23 cellular contexts compared by ENCODE assay signal in the genomic region with DNA sequence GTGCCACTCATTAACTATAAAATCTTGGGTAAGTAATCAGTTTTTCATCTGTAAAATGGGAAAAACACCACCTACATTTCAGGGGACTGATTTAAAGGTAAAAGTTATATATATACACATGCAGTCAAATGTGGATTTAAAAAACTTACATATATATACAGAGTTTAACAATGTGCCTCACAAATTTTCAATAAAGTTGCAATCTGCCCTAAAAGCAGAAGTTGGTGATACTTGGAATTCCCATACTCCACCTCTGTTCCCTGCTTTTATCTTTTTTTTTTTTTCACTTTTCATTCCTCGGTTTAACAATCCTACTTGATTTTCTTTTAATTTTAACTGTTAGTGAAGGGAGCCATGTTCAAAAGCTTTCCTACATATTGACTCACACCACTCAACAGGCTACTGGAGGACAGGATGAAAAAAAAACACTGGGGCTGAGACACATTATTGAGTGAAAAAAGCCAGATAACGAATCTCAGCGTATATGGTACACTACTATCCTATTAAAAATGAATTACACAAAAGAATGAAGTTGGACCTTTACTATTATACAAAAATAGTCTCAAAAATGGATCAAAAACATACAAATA. TPM values are rescaled to one million over a fixed set of nuclear protein-coding genes. Genes with fewer than 3 reads are reported as not detected.
DNase-seq lines count a peak whose midpoint lies in the region; ATAC-seq, FAIRE-seq and TF ChIP-seq lines count a peak whose summit lies in the region.
"Had no signal": no experiment of that assay in that cellular context is flagged by ENCODE, and none has a peak within 500 bp of the region (broad histone marks: within the 10 kb centered on the region; RNA-seq: fewer than 3 reads in every experiment).

No MANE protein-coding gene starts in this region.

- SMC1A ChIA-PET in GM12878 (lab: Charles Lee; ENCODE audit: uncharacterized antibody, unreplicated experiment) = interaction anchor here (1.2 to 2.7 kb wide), 3 partner anchors 9 to 16 kb away, joined by 4 to 12 read pairs (median 8); no protein-coding TSS in a partner anchor

- peak overlapping the region; percentile 51 for H3K27ac Mint-ChIP-seq in activated naive CD8-positive, alpha-beta T cell
- H3K27ac Mint-ChIP-seq in activated naive CD8-positive, alpha-beta T cell treated with anti-CD3 and anti-CD28 coated beads for 36 hours = no peak overlapping the region
- H3K27ac Mint-ChIP-seq in type B pancreatic cell = peak overlapping the region; percentile 9
- H3K27ac Mint-ChIP-seq: IgD-negative memory B cell had no signal

- H3K9me3 ChIP-seq in GM12878 (replicated peaks; ENCODE audit: control insufficient read depth, insufficient read depth, low read length) (no peaks in the 10 kb centered on the region), left lung (no peaks in the 10 kb centered on the region)
- H3K9me3 ChIP-seq: MG63 had no signal

- peaks cover 59% of the 10 kb centered on the region for H3K4me1 Mint-ChIP-seq in activated naive CD8-positive, alpha-beta T cell (ENCODE audit: low read depth)
- peaks cover 42% of the 10 kb centered on the region for H3K4me1 Mint-ChIP-seq in activated naive CD8-positive, alpha-beta T cell treated with anti-CD3 and anti-CD28 coated beads for 36 hours
- H3K4me1 Mint-ChIP-seq in type B pancreatic cell (ENCODE audit: unreplicated experiment) = peaks cover 10% of the 10 kb centered on the region

- RAD21 ChIA-PET in GM12878 (lab: Charles Lee; ENCODE audit: unreplicated experiment) = interaction anchor here (0.7 to 1.2 kb wide), 2 partner anchors 12 to 319 kb away, joined by 3 to 5 read pairs; no protein-coding TSS in a partner anchor

- H3K36me3 Mint-ChIP-seq in activated naive CD8-positive, alpha-beta T cell = peaks cover 6% of the 10 kb centered on the region
- peaks cover 19% of the 10 kb centered on the region for H3K36me3 Mint-ChIP-seq in activated naive CD8-positive, alpha-beta T cell treated with anti-CD3 and anti-CD28 coated beads for 36 hours
- peaks cover 14% of the 10 kb centered on the region for H3K36me3 Mint-ChIP-seq in type B pancreatic cell

- TF ChIP-seq POLR2A in GM12878 (IDR thresholded peaks at IDR 0.05; ENCODE audit: low read depth, low read length) = no peak

- no peaks in the 10 kb centered on the region for H4K20me1 ChIP-seq in GM12878 (ENCODE audit: control insufficient read depth, insufficient read depth)

- H3K36me3 ChIP-seq in GM12878 (ENCODE audit: control insufficient read depth in 2 of 2, insufficient read depth in 2 of 2, low read length in 1 of 2) (no peaks in the 10 kb centered on the region), left lung (no peaks in the 10 kb centered on the region)
- H3K36me3 ChIP-seq: MG63 had no signal

- intact Hi-C loops in GM12878 (cut with micrococcal nuclease; ENCODE audit: unreplicated experiment) (no loop called here), left lung (cut with DNase I) (no loop called here)

- no peak overlapping the region for H3K9ac ChIP-seq in GM12878 (ENCODE audit: control insufficient read depth, insufficient read depth, low read length)
- H3K9ac ChIP-seq: BLaER1 had no signal

- no peaks in the 10 kb centered on the region for H3K4me1 ChIP-seq in GM12878 (ENCODE audit: control insufficient read depth, insufficient read depth, low read length)
- peaks cover 3 to 17% of the 10 kb centered on the region in 2 donors for H3K4me1 ChIP-seq in left lung
- H3K4me1 ChIP-seq: BLaER1 had no signal

- DNase-seq in activated naive CD8-positive, alpha-beta T cell treated with anti-CD3 and anti-CD28 coated beads for 36 hours = no peak
- no peak for DNase-seq in GM12878 (ENCODE audit: low read depth, low spot score)
- DNase-seq in left lung = no peak
- DNase-seq in type B pancreatic cell (ENCODE audit: extremely low spot score, unreplicated experiment) = no peak
- no peak for DNase-seq in activated CD4-positive, alpha-beta T cell treated with anti-CD3 and anti-CD28 coated beads, Interleukin-2, amount 50 U/mL, for 1 hour
- no peak for DNase-seq in HPDE6-E6E7 (ENCODE audit: extremely low spot score)
- DNase-seq: ACHN; Calu3; CD4-positive, alpha-beta memory T cell; DMS153; Karpas-422; MG63; NCI-H1417; NCI-H1694 treated with DMSO at 0.1 percent for 48 hours; NCI-H446 treated with DMSO at 0.1 percent for 48 hours; NCI-H526 treated with DMSO at 0.1 percent for 48 hours; PC-3; SHP77 had no signal

- H3K4me2 ChIP-seq in GM12878 (ENCODE audit: control insufficient read depth, insufficient read depth) = no peak overlapping the region
- H3K4me2 ChIP-seq: BLaER1 had no signal

- H3K4me3 ChIP-seq in GM12878 = no peak overlapping the region
- H3K4me3 ChIP-seq in left lung = no peak overlapping the region
- H3K4me3 ChIP-seq: BLaER1, MG63 had no signal

- no peak overlapping the region for H2AFZ ChIP-seq in GM12878 (ENCODE audit: control insufficient read depth, low read depth, low read length)

- POLR2A ChIA-PET in GM12878 (lab: Charles Lee) = no interaction called here

- H3K27me3 Mint-ChIP-seq in activated naive CD8-positive, alpha-beta T cell = no peaks in the 10 kb centered on the region
- H3K27me3 Mint-ChIP-seq in activated naive CD8-positive, alpha-beta T cell treated with anti-CD3 and anti-CD28 coated beads for 36 hours = no peaks in the 10 kb centered on the region
- H3K27me3 Mint-ChIP-seq in type B pancreatic cell = no peaks in the 10 kb centered on the region
- H3K27me3 Mint-ChIP-seq: CD4-positive, alpha-beta memory T cell; IgD-negative memory B cell had no signal

- in situ Hi-C loops in GM12878 (cut with MboI) = no loop called here

- TF ChIP-seq CTCF in GM12878 (IDR thresholded peaks at IDR 0.05 in 2 of 3, conservative IDR thresholded peaks at IDR 0.05 in 1 of 3; ENCODE audit: control insufficient read depth in 2 of 3, extremely low read depth in 1 of 3, insufficient read depth in 1 of 3, low read depth in 3 of 3, low read length in 3 of 3) = no peak
- no peak for TF ChIP-seq CTCF in left lung (IDR thresholded peaks at IDR 0.05)
- TF ChIP-seq CTCF in type B pancreatic cell (conservative IDR thresholded peaks at IDR 0.05) = no peak

- ATAC-seq in GM12878 (no peak), left lung (peak; percentile 90), GM19395 (IDR thresholded peaks at IDR 0.05; ENCODE audit: unreplicated experiment) (no peak)
- ATAC-seq: PC-3 had no signal

- TF ChIP-seq RAD21 in GM12878 (IDR thresholded peaks at IDR 0.05; ENCODE audit: insufficient read depth, low read depth, low read length) = no peak

- no peak overlapping the region for H3K27ac ChIP-seq in GM12878 (ENCODE audit: control insufficient read depth, insufficient read depth)
- H3K27ac ChIP-seq in left lung = no peak overlapping the region
- H3K27ac ChIP-seq: 22Rv1, BLaER1 had no signal

- H3K9me3 Mint-ChIP-seq in activated naive CD8-positive, alpha-beta T cell (ENCODE audit: low read depth) = no peaks in the 10 kb centered on the region
- H3K9me3 Mint-ChIP-seq in activated naive CD8-positive, alpha-beta T cell treated with anti-CD3 and anti-CD28 coated beads for 36 hours = peaks cover 1% of the 10 kb centered on the region
- no peaks in the 10 kb centered on the region for H3K9me3 Mint-ChIP-seq in type B pancreatic cell
- H3K9me3 Mint-ChIP-seq: CD4-positive, alpha-beta memory T cell; IgD-negative memory B cell had no signal

- peaks cover 55% of the 10 kb centered on the region for H3K79me2 ChIP-seq in GM12878 (ENCODE audit: control insufficient read depth, insufficient read depth, low read length)

- CTCF ChIA-PET in GM12878 (lab: Yijun Ruan, JAX) = interaction anchor here (1.0 to 1.5 kb wide), 4 partner anchors 10 to 231 kb away, joined by 3 to 4 read pairs (median 4); no protein-coding TSS in a partner anchor

- WGBS in GM12878 (ENCODE audit: insufficient coverage, insufficient replicate concordance, low lambda C conversion rate, missing lambda C conversion rate) = 67% methylated on average over 3 of the region's 3 CpGs

- TSS peak; percentile 11 for BruUV-seq in GM12878 (replicated peaks; lab: Mats Ljungman, UMichigan)

- FAIRE-seq in GM12878 (lab: Jason Lieb, UNC) = no peak

- H3K27me3 ChIP-seq in GM12878 (replicated peaks in 1 of 2; ENCODE audit: control insufficient read depth in 2 of 2, insufficient read depth in 2 of 2, low read length in 1 of 2) (no peaks in the 10 kb centered on the region), left lung (no peaks in the 10 kb centered on the region)
- H3K27me3 ChIP-seq: BLaER1, MG63 had no signal

- no peak overlapping the region for H3K4me3 Mint-ChIP-seq in activated naive CD8-positive, alpha-beta T cell
- no peak overlapping the region for H3K4me3 Mint-ChIP-seq in activated naive CD8-positive, alpha-beta T cell treated with anti-CD3 and anti-CD28 coated beads for 36 hours
- H3K4me3 Mint-ChIP-seq in type B pancreatic cell = no peak overlapping the region
- H3K4me3 Mint-ChIP-seq: CD4-positive, alpha-beta memory T cell had no signal

- TF ChIP-seq EP300 in GM12878 (IDR thresholded peaks at IDR 0.05; ENCODE audit: borderline replicate concordance in 1 of 2, control insufficient read depth in 1 of 2, low read depth in 2 of 2, low read length in 2 of 2) = no peak

RNA-seq across cellular contexts. Expression of a gene that starts 24.4 kb away (rescaled TPM):
- 10 to 100 TPM; 24.7 to 27.6 TPM for total RNA-seq in activated naive CD8-positive, alpha-beta T cell treated with anti-CD3 and anti-CD28 coated beads for 36 hours
- 42.1 and 48.7 TPM in 2 replicates for total RNA-seq in GM12878 (2013; cell fraction: nucleolus; rRNA removed)
- 6.8 and 6.9 TPM in 2 replicates for total RNA-seq in GM12878 (2014; rRNA removed)
- total RNA-seq in GM12878 (2014; rRNA removed; fragmentation: Illumina TruSeq; extraction: Trizol) = 8.3 and 10.1 TPM in 2 replicates
- 33.0 and 38.2 TPM in 2 replicates for total RNA-seq in GM12878 (2021)
- 7.3 TPM for polyA plus RNA-seq in GM12878 (2011; ENCODE audit: low read depth)
- 20.3 and 20.4 TPM in 2 replicates for polyA plus RNA-seq in GM12878 (2011; rRNA removed)
- polyA plus RNA-seq in GM12878 (2011; cell fraction: cytosol; rRNA removed) = 16.1 and 19.6 TPM in 2 replicates
- polyA plus RNA-seq in GM12878 (2011; cell fraction: nucleus; rRNA removed) = 17.6 and 23.0 TPM in 2 replicates
- 13.7 and 22.4 TPM in 2 replicates for polyA plus RNA-seq in GM12878 (2012)
- polyA plus RNA-seq in GM12878 (2014; fragmentation: Illumina TruSeq; extraction: Trizol) = 45.5 and 48.7 TPM in 2 replicates
- polyA plus RNA-seq in GM12878 (2014; fragmentation: Nextera tagmentation; extraction: Ambion mirVana) = 1 to 10 TPM; 5.7 to 8.3 TPM
- polyA plus RNA-seq in GM12878 (2014; rRNA removed) = 11.7 and 15.2 TPM in 2 replicates
- polyA plus RNA-seq in GM12878 (2016; fragmentation: Nextera tagmentation; extraction: Ambion mirVana) = 10 to 100 TPM in 1 of 2 experiments, 1 to 10 TPM in 1; 4.3 to 18.3 TPM
- 39.9 and 55.2 TPM in 2 replicates for polyA minus RNA-seq in GM12878 (2011; rRNA and poly(A)+ RNA removed)
- polyA minus RNA-seq in GM12878 (2011; cell fraction: cytosol; rRNA and poly(A)+ RNA removed) = 19.5 and 23.7 TPM in 2 replicates
- polyA minus RNA-seq in GM12878 (2011; cell fraction: nucleus; rRNA and poly(A)+ RNA removed) = 13.8 and 20.2 TPM in 2 replicates
- total RNA-seq in left lung = 10 to 100 TPM; 44.5 to 46.5 TPM
- total RNA-seq in type B pancreatic cell (ENCODE audit: low replicate concordance) = 67.6 and 67.7 TPM in 2 replicates
